In genomic region chr9:123353984-123354591, GRCh38 we compare ENCODE assay signal across 8 cellular contexts. TPM values are rescaled to one million over a fixed set of nuclear protein-coding genes. Genes with fewer than 3 reads are reported as not detected.
A peak's percentile ranks its signal among the peaks of the same experiment; 100 is the strongest.
DNase-seq lines count a peak whose midpoint lies in the region; ATAC-seq and TF ChIP-seq lines count a peak whose summit lies in the region.

No MANE protein-coding gene starts in this region.

- TF ChIP-seq RAD21 in liver (IDR thresholded peaks at IDR 0.05), result peak; percentile 78 to 88

- peak; percentile 54 for ATAC-seq in GM21737 (IDR thresholded peaks at IDR 0.05; ENCODE audit: unreplicated experiment)
- ATAC-seq in HG03139 (IDR thresholded peaks at IDR 0.05; ENCODE audit: unreplicated experiment), result no peak

- no peaks in the 10 kb centered on the region for H3K27me3 ChIP-seq in liver (ENCODE audit: control insufficient read depth in 4 of 4, insufficient read depth in 4 of 4, low read length in 3 of 4)

- no peak overlapping the region for H3K9ac ChIP-seq in liver (ENCODE audit: low read depth in 1 of 2, low read length in 2 of 2)

- H3K36me3 ChIP-seq in liver (ENCODE audit: control insufficient read depth in 4 of 4, insufficient read depth in 3 of 4, low read depth in 1 of 4, low read length in 3 of 4), result no peaks in the 10 kb centered on the region

- TF ChIP-seq CTCF in liver (IDR thresholded peaks at IDR 0.05; ENCODE audit: low read depth, low read length, missing input control), result peak; percentile 71

- H3K4me1 ChIP-seq in liver (ENCODE audit: control insufficient read depth in 4 of 4, insufficient read depth in 4 of 4, low read length in 3 of 4), result peaks cover 0 to 13% (median 8%) of the 10 kb centered on the region in 4 donors

- peak; percentile 80 for DNase-seq in DMS53 (lab: John Stamatoyannopoulos, UW)
- DNase-seq in NCI-H1048 (lab: John Stamatoyannopoulos, UW), result peak; percentile 14
- peak; percentile 66 for DNase-seq in activated CD4-positive, CD25-positive, alpha-beta regulatory T cell treated with anti-CD3 and anti-CD28 coated beads, Interleukin-2, amount 50 U/mL, for 72 hours
- peak; percentile 60 for DNase-seq in cerebellum (ENCODE audit: low spot score)
- peak; percentile 35 to 43 for DNase-seq in stimulated activated CD8-positive, alpha-beta memory T cell treated with anti-CD3 and anti-CD28 coated beads, Interleukin-15, amount 100 ng/mL, for 48 hours (ENCODE audit: low read depth in 2 of 2)

- H3K9me3 ChIP-seq in liver (ENCODE audit: control insufficient read depth in 4 of 4, low read length in 3 of 4), result no peaks in the 10 kb centered on the region

- H3K4me3 ChIP-seq in liver (ENCODE audit: low read depth in 1 of 3, low read length in 3 of 3), result no peak overlapping the region

- no peak overlapping the region for H3K27ac ChIP-seq in liver (ENCODE audit: low read depth in 1 of 2, low read length in 2 of 2)

- 24% methylated on average over 20 of the region's 20 CpGs for WGBS in liver

TF ChIP-seq in liver, 16 proteins besides CTCF, POLR2A, EP300 and RAD21:
- TF ChIP-seq REST (IDR thresholded peaks at IDR 0.05), result no peak
- TF ChIP-seq ATF3 (IDR thresholded peaks at IDR 0.05), result no peak
- TF ChIP-seq HNF4G (IDR thresholded peaks at IDR 0.05), result no peak
- no peak for TF ChIP-seq GABPA (IDR thresholded peaks at IDR 0.05 in 1 of 2, conservative IDR thresholded peaks at IDR 0.05 in 1 of 2)
- TF ChIP-seq, protein P1, sequence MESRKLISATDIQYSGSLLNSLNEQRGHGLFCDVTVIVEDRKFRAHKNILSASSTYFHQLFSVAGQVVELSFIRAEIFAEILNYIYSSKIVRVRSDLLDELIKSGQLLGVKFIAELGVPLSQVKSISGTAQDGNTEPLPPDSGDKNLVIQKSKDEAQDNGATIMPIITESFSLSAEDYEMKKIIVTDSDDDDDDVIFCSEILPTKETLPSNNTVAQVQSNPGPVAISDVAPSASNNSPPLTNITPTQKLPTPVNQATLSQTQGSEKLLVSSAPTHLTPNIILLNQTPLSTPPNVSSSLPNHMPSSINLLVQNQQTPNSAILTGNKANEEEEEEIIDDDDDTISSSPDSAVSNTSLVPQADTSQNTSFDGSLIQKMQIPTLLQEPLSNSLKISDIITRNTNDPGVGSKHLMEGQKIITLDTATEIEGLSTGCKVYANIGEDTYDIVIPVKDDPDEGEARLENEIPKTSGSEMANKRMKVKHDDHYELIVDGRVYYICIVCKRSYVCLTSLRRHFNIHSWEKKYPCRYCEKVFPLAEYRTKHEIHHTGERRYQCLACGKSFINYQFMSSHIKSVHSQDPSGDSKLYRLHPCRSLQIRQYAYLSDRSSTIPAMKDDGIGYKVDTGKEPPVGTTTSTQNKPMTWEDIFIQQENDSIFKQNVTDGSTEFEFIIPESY (IDR thresholded peaks at IDR 0.05), result no peak
- no peak for TF ChIP-seq FOXA2 (IDR thresholded peaks at IDR 0.05)
- TF ChIP-seq HNF4A (conservative IDR thresholded peaks at IDR 0.05), result no peak
- TF ChIP-seq EGR1 (IDR thresholded peaks at IDR 0.05; ENCODE audit: low read depth in 2 of 2), result no peak
- no peak for TF ChIP-seq RXRA (IDR thresholded peaks at IDR 0.05)
- TF ChIP-seq, protein P2, sequence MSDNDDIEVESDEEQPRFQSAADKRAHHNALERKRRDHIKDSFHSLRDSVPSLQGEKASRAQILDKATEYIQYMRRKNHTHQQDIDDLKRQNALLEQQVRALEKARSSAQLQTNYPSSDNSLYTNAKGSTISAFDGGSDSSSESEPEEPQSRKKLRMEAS (IDR thresholded peaks at IDR 0.05), result no peak
- TF ChIP-seq NR2F2 (IDR thresholded peaks at IDR 0.05), result no peak
- TF ChIP-seq TAF1 (conservative IDR thresholded peaks at IDR 0.05), result no peak
- TF ChIP-seq FOXA1 (IDR thresholded peaks at IDR 0.05), result no peak
- no peak for TF ChIP-seq JUND (IDR thresholded peaks at IDR 0.05)
- no peak for TF ChIP-seq SP1 (IDR thresholded peaks at IDR 0.05)
- TF ChIP-seq YY1 (IDR thresholded peaks at IDR 0.05), result no peak

RNA-seq across cellular contexts. Expression of gene CRB2, which starts 1.9 kb away (rescaled TPM):
- total RNA-seq in cerebellum (18.1 TPM), liver (1 to 10 TPM in 1 of 2 donors, not detected in 1; 1.7 TPM)
- polyA plus RNA-seq in liver, result not detected

Comparison
In these comparisons a context has a peak if more than half of its experiments do, and no peak if none do; other contexts are left out.
1. DNase-seq: peak in every context shown above with its lines; median percentile 80 in DMS53; 66 in activated CD4-positive, CD25-positive, alpha-beta regulatory T cell treated with anti-CD3 and anti-CD28 coated beads, Interleukin-2, amount 50 U/mL, for 72 hours; 60 in cerebellum; 39 in stimulated activated CD8-positive, alpha-beta memory T cell treated with anti-CD3 and anti-CD28 coated beads, Interleukin-15, amount 100 ng/mL, for 48 hours; 14 in NCI-H1048.